Comparison of ENCODE assay signal across 13 cellular contexts in genomic region chr4:141229408-141230101, GRCh38. TPM values are rescaled to one million over a fixed set of nuclear protein-coding genes. Genes with fewer than 3 reads are reported as not detected.
DNase-seq lines count a peak whose midpoint lies in the region; ATAC-seq, FAIRE-seq and TF ChIP-seq lines count a peak whose summit lies in the region.
"Had no signal": no experiment of that assay in that cellular context is flagged by ENCODE, and none has a peak within 500 bp of the region (broad histone marks: within the 10 kb centered on the region; RNA-seq: fewer than 3 reads in every experiment).

No MANE protein-coding gene starts in this region.

- peaks cover 59% of the 10 kb centered on the region for H3K36me3 Mint-ChIP-seq in T-cell

- no peak overlapping the region for H3K27ac ChIP-seq in psoas muscle
- H3K27ac ChIP-seq: coronary artery, sigmoid colon, thyroid gland had no signal

- intact Hi-C loops in psoas muscle (cut with DNase I): no loop called here

- no peak overlapping the region for H3K4me3 Mint-ChIP-seq in T-cell
- H3K4me3 Mint-ChIP-seq: B cell had no signal

- ATAC-seq in GM19351 (IDR thresholded peaks at IDR 0.05; ENCODE audit: unreplicated experiment): peak; percentile 78
- peak; percentile 80 for ATAC-seq in HG02852 (IDR thresholded peaks at IDR 0.05; ENCODE audit: unreplicated experiment)
- peak; percentile 69 for ATAC-seq in HG03571 (IDR thresholded peaks at IDR 0.05; ENCODE audit: unreplicated experiment)
- ATAC-seq in T-cell (replicated peaks in 1 of 4): no peak
- ATAC-seq in psoas muscle: no peak
- ATAC-seq in HG02571 (IDR thresholded peaks at IDR 0.05; ENCODE audit: unreplicated experiment): no peak

- no peaks in the 10 kb centered on the region for H3K9me3 ChIP-seq in psoas muscle
- H3K9me3 ChIP-seq: sigmoid colon, thyroid gland had no signal

- peaks cover 10 to 15% (median 14%) of the 10 kb centered on the region in 3 donors for H3K4me1 Mint-ChIP-seq in T-cell
- H3K4me1 Mint-ChIP-seq: B cell had no signal

- no peaks in the 10 kb centered on the region for H3K27me3 Mint-ChIP-seq in T-cell
- H3K27me3 Mint-ChIP-seq: B cell had no signal

- no peaks in the 10 kb centered on the region for H3K27me3 ChIP-seq in psoas muscle (ENCODE audit: insufficient read depth in 3 of 3, low read length in 2 of 3)
- H3K27me3 ChIP-seq: sigmoid colon, thyroid gland had no signal

- H3K4me1 ChIP-seq in psoas muscle: peaks cover under 1% of the 10 kb centered on the region
- H3K4me1 ChIP-seq: thyroid gland had no signal

- DNase-seq in GM12892 (ENCODE audit: insufficient read length) (no peak), T-cell (no peak), psoas muscle (no peak), NCI-H2107 (lab: John Stamatoyannopoulos, UW) (no peak)
- DNase-seq: activated CD4-positive, alpha-beta T cell treated with anti-CD3 and anti-CD28 coated beads, Interleukin-2, amount 50 U/mL, for 48 hours; sigmoid colon; thyroid gland had no signal

- H3K36me3 ChIP-seq in psoas muscle (ENCODE audit: insufficient read depth in 1 of 2, low read depth in 1 of 2): peaks cover 6 to 98% of the 10 kb centered on the region in 2 donors

- no peak for TF ChIP-seq POLR2A in GM12892 (IDR thresholded peaks at IDR 0.05; ENCODE audit: low read depth, low read length)

- no peak for TF ChIP-seq CTCF in psoas muscle (IDR thresholded peaks at IDR 0.05)

- no peaks in the 10 kb centered on the region for H3K9me3 Mint-ChIP-seq in T-cell

- H3K27ac Mint-ChIP-seq in T-cell: no peak overlapping the region
- H3K27ac Mint-ChIP-seq: B cell had no signal

- WGBS in psoas muscle, 3 donors: 89 to 95% (median 94%) methylated on average over 5 of the region's 5 CpGs

- no peak overlapping the region for H3K4me3 ChIP-seq in psoas muscle
- H3K4me3 ChIP-seq: coronary artery, sigmoid colon, thyroid gland had no signal

- CTCF ChIA-PET in T-cell (lab: Charles Lee): no interaction called here

- peak; percentile 58 for FAIRE-seq in GM12892 (lab: Jason Lieb, UNC)

- POLR2A ChIA-PET in T-cell (lab: Charles Lee): interaction anchor here (0.6 kb wide), 2 partner anchors 12 to 128 kb away, joined by 3 read pairs; no protein-coding TSS in a partner anchor

RNA-seq across cellular contexts. Expression of gene ZNF330, which starts 8.9 kb away (rescaled TPM):
- polyA plus RNA-seq in GM12892 (2012; ENCODE audit: missing spikeins): 45.3 TPM
- total RNA-seq in T-cell (10 to 100 TPM; 31.4 to 41.5 (median 37.9) TPM), psoas muscle (10 to 100 TPM; 43.7 to 65.0 (median 47.6) TPM)
- 10 to 100 TPM; 30.1 to 60.1 (median 32.7) TPM for polyA plus RNA-seq in psoas muscle

Comparison
In these comparisons a context has a peak if more than half of its experiments do, and no peak if none do; other contexts are left out.
1. ATAC-seq: peak in GM19351 (single experiment), HG02852 (single experiment) and HG03571 (single experiment); none in T-cell (0 of 4), psoas muscle (0 of 4) and HG02571 (single experiment).